9 cellular contexts compared by ENCODE assay signal in the genomic region with DNA sequence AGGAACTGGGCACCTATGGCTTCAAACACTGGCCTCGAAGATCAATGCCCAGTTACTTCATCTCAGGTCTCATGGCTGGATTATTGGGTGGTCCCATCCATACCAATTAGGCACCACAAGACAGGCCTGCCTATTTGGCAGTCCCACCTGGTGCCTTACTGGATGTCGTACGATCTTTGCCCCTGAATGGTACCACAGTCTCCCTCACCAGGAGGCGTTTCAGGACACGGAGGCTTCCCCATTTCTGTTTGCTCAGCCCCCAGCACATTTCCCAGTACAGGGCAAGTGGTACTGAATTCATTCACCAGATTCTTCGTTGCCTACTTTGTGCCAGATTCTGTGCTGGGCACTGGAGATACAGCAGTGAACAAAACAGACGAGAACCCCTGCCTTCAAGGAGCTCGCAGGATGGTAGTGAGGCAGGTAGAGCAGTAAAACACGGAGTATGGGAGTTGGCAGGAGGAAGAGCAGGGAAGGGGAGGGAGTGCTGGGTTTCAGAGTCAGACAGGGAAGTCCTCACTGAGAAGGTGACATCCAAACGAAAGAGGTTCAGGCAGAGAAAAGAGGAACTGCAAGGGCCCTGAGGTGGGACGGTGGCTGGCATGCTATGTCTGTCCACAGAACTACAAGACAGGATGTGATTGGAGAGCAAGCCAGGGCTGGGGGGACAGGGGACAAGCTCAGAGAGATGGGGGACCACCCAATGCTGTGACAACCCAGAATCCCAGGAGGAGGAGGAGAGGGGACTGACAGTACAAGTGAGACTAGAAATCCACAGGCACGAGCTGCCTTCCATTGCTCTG.
DNase-seq lines count a peak whose midpoint lies in the region; ATAC-seq and TF ChIP-seq lines count a peak whose summit lies in the region.
"Had no signal": no experiment of that assay in that cellular context is flagged by ENCODE, and none has a peak within 500 bp of the region (broad histone marks: within the 10 kb centered on the region; RNA-seq: fewer than 3 reads in every experiment).

No MANE protein-coding gene starts in this region.

- H3K4me3 ChIP-seq in GM12875 (ENCODE audit: low read depth, low read length), result peak overlapping the region; percentile 13

- CTCF ChIA-PET in activated CD4-positive, alpha-beta memory T cell treated with anti-CD3 and anti-CD28 coated beads for 36 hours (lab: Charles Lee), result interaction anchor here (0.6 to 1.6 kb wide), 3 partner anchors 7 to 61 kb away, joined by 3 read pairs; no protein-coding TSS in a partner anchor

- TF ChIP-seq CTCF in GM12875 (IDR thresholded peaks at IDR 0.05; ENCODE audit: borderline replicate concordance, insufficient read depth, low read depth, low read length), result no peak
- TF ChIP-seq CTCF in endothelial cell (IDR thresholded peaks at IDR 0.05; ENCODE audit: unreplicated experiment), result no peak

- no peak overlapping the region for H3K4me3 Mint-ChIP-seq in activated CD4-positive, alpha-beta memory T cell treated with anti-CD3 and anti-CD28 coated beads for 36 hours
- H3K4me3 Mint-ChIP-seq in naive thymus-derived CD8-positive, alpha-beta T cell, result peak overlapping the region; percentile 45 to 95 (median 92)
- no peak overlapping the region for H3K4me3 Mint-ChIP-seq in endothelial cell (ENCODE audit: unreplicated experiment)

- peaks cover 79% of the 10 kb centered on the region for H3K4me1 Mint-ChIP-seq in activated CD4-positive, alpha-beta memory T cell treated with anti-CD3 and anti-CD28 coated beads for 36 hours (ENCODE audit: low read depth)
- peaks cover 54 to 88% (median 83%) of the 10 kb centered on the region in 4 donors for H3K4me1 Mint-ChIP-seq in naive thymus-derived CD8-positive, alpha-beta T cell
- peaks cover 13% of the 10 kb centered on the region for H3K4me1 Mint-ChIP-seq in endothelial cell (ENCODE audit: unreplicated experiment)

- ATAC-seq in HG02981 (IDR thresholded peaks at IDR 0.05; ENCODE audit: unreplicated experiment) (peak; percentile 28), GM19324 (IDR thresholded peaks at IDR 0.05; ENCODE audit: low FRiP score, unreplicated experiment) (no peak), GM21737 (IDR thresholded peaks at IDR 0.05; ENCODE audit: unreplicated experiment) (no peak)
- no peak for ATAC-seq in naive thymus-derived CD8-positive, alpha-beta T cell

- no peak for DNase-seq in activated CD4-positive, alpha-beta memory T cell treated with anti-CD3 and anti-CD28 coated beads for 36 hours
- DNase-seq in naive thymus-derived CD8-positive, alpha-beta T cell, result peak in 1 of 10 donors; percentile 37
- DNase-seq in endothelial cell (ENCODE audit: low spot score), result no peak
- no peak for DNase-seq in mesenteric fat pad (ENCODE audit: low spot score)
- DNase-seq: NCI-H524 had no signal

- no peaks in the 10 kb centered on the region for H3K27me3 Mint-ChIP-seq in activated CD4-positive, alpha-beta memory T cell treated with anti-CD3 and anti-CD28 coated beads for 36 hours
- no peaks in the 10 kb centered on the region for H3K27me3 Mint-ChIP-seq in naive thymus-derived CD8-positive, alpha-beta T cell
- H3K27me3 Mint-ChIP-seq in endothelial cell (ENCODE audit: unreplicated experiment), result peaks cover 18% of the 10 kb centered on the region

- H3K9me3 Mint-ChIP-seq in activated CD4-positive, alpha-beta memory T cell treated with anti-CD3 and anti-CD28 coated beads for 36 hours, result no peaks in the 10 kb centered on the region
- H3K9me3 Mint-ChIP-seq in naive thymus-derived CD8-positive, alpha-beta T cell, result no peaks in the 10 kb centered on the region
- H3K9me3 Mint-ChIP-seq in endothelial cell (ENCODE audit: unreplicated experiment), result no peaks in the 10 kb centered on the region

- no peaks in the 10 kb centered on the region for H3K36me3 Mint-ChIP-seq in activated CD4-positive, alpha-beta memory T cell treated with anti-CD3 and anti-CD28 coated beads for 36 hours
- peaks cover 0 to 2% (median 0%) of the 10 kb centered on the region in 3 donors for H3K36me3 Mint-ChIP-seq in naive thymus-derived CD8-positive, alpha-beta T cell
- H3K36me3 Mint-ChIP-seq in endothelial cell (ENCODE audit: low read depth, unreplicated experiment), result peaks cover 14% of the 10 kb centered on the region

- H3K27ac Mint-ChIP-seq in activated CD4-positive, alpha-beta memory T cell treated with anti-CD3 and anti-CD28 coated beads for 36 hours, result peak overlapping the region; percentile 55
- H3K27ac Mint-ChIP-seq in naive thymus-derived CD8-positive, alpha-beta T cell, result peak overlapping the region; percentile 83 to 99 (median 97)
- H3K27ac Mint-ChIP-seq in endothelial cell (ENCODE audit: unreplicated experiment), result no peak overlapping the region

- POLR2A ChIA-PET in activated CD4-positive, alpha-beta memory T cell treated with anti-CD3 and anti-CD28 coated beads for 36 hours (lab: Charles Lee), result interaction anchor here (5.1 kb wide), 1 partner anchor 18 kb away, joined by 40 read pairs; no protein-coding TSS in a partner anchor
- POLR2A ChIA-PET in naive thymus-derived CD8-positive, alpha-beta T cell (lab: Charles Lee), result interaction anchor here (0.9 to 10.1 kb wide), 2 partner anchors 10 to 22 kb away, joined by 4 to 264 read pairs; no protein-coding TSS in a partner anchor

- intact Hi-C loops in activated CD4-positive, alpha-beta memory T cell treated with anti-CD3 and anti-CD28 coated beads for 36 hours (cut with micrococcal nuclease), result loop anchor here (5.0 kb wide), 1 partner anchor 174 kb away; no protein-coding TSS in a partner anchor

Comparison
In these comparisons a context has a peak if more than half of its experiments do, and no peak if none do; other contexts are left out.
1. H3K4me3 Mint-ChIP-seq: peak in naive thymus-derived CD8-positive, alpha-beta T cell (10 of 10); none in activated CD4-positive, alpha-beta memory T cell treated with anti-CD3 and anti-CD28 coated beads for 36 hours (single experiment) and endothelial cell (single experiment).